In genomic region chr12:47080725-47081502, GRCh38 we compare ENCODE assay signal across 1 cellular context.
A peak's percentile ranks its signal among the peaks of the same experiment; 100 is the strongest.
TF ChIP-seq lines count a peak whose summit lies in the region.

No MANE protein-coding gene starts in this region.

TF ChIP-seq in HEK293, 187 proteins besides CTCF, POLR2A, EP300 and RAD21 (continued from another document and continues in another):
- TF ChIP-seq ZNF416 (tag by site-specific recombination; IDR thresholded peaks at IDR 0.05) (no peak), ZBTB48 (tag by site-specific recombination; IDR thresholded peaks at IDR 0.05) (no peak; the same call in 1 of the 2 replicates), ZNF837 (tag by site-specific recombination; IDR thresholded peaks at IDR 0.05) (no peak), ZNF366 (tag by site-specific recombination; conservative IDR thresholded peaks at IDR 0.05) (peak; percentile 97), ZNF146 (tag by site-specific recombination; IDR thresholded peaks at IDR 0.05) (no peak), OSR2 (tag by site-specific recombination; IDR thresholded peaks at IDR 0.05) (no peak), YY1 (tag by site-specific recombination; IDR thresholded peaks at IDR 0.05) (no peak), ZNF211 (tag by site-specific recombination; IDR thresholded peaks at IDR 0.05; ENCODE audit: low read depth) (no peak), TSHZ1 (tag by site-specific recombination; IDR thresholded peaks at IDR 0.05; ENCODE audit: borderline replicate concordance) (no peak), ZNF324 (tag by site-specific recombination; IDR thresholded peaks at IDR 0.05) (no peak), ZNF138 (tag by site-specific recombination; IDR thresholded peaks at IDR 0.05; ENCODE audit: borderline replicate concordance) (no peak), ZNF645 (tag by site-specific recombination; IDR thresholded peaks at IDR 0.05) (no peak), ZNF37A (tag by site-specific recombination; IDR thresholded peaks at IDR 0.05) (no peak), TRIM28 (IDR thresholded peaks at IDR 0.05; ENCODE audit: borderline replicate concordance, low read length) (no peak), ZNF24 (tag by site-specific recombination; IDR thresholded peaks at IDR 0.05) (no peak), ZNF791 (tag by site-specific recombination; IDR thresholded peaks at IDR 0.05) (no peak), ZNF155 (tag by site-specific recombination; IDR thresholded peaks at IDR 0.05) (no peak), ZFP37 (tag by site-specific recombination; IDR thresholded peaks at IDR 0.05) (0 out of 2 replicates have a peak, but pooled peaks have one; percentile 8), MZF1 (tag by site-specific recombination; IDR thresholded peaks at IDR 0.05; ENCODE audit: borderline replicate concordance) (no peak), ZIC2 (tag by site-specific recombination; IDR thresholded peaks at IDR 0.05) (no peak), ZSCAN18 (tag by site-specific recombination; IDR thresholded peaks at IDR 0.05) (no peak), MEIS1 (CRISPR knock-in tag; IDR thresholded peaks at IDR 0.05; ENCODE audit: borderline replicate concordance) (no peak), KLF10 (tag by site-specific recombination; IDR thresholded peaks at IDR 0.05) (peak; percentile 22; the same call in 1 of the 2 replicates), ZNF843 (tag by site-specific recombination; IDR thresholded peaks at IDR 0.05) (no peak), ZNF362 (tag by site-specific recombination; IDR thresholded peaks at IDR 0.05) (0 out of 2 replicates have a peak, but pooled peaks have one; percentile 15), ZBTB44 (tag by site-specific recombination; IDR thresholded peaks at IDR 0.05) (no peak), ZNF221 (tag by site-specific recombination; IDR thresholded peaks at IDR 0.05; ENCODE audit: borderline replicate concordance) (no peak), ZNF610 (tag by site-specific recombination; IDR thresholded peaks at IDR 0.05; ENCODE audit: borderline replicate concordance) (no peak), KLF17 (tag by site-specific recombination; IDR thresholded peaks at IDR 0.05) (no peak), PBX3 (CRISPR knock-in tag; IDR thresholded peaks at IDR 0.05) (no peak), ZFP3 (tag by site-specific recombination; IDR thresholded peaks at IDR 0.05; ENCODE audit: low read depth) (no peak)
- TF ChIP-seq, protein P1, sequence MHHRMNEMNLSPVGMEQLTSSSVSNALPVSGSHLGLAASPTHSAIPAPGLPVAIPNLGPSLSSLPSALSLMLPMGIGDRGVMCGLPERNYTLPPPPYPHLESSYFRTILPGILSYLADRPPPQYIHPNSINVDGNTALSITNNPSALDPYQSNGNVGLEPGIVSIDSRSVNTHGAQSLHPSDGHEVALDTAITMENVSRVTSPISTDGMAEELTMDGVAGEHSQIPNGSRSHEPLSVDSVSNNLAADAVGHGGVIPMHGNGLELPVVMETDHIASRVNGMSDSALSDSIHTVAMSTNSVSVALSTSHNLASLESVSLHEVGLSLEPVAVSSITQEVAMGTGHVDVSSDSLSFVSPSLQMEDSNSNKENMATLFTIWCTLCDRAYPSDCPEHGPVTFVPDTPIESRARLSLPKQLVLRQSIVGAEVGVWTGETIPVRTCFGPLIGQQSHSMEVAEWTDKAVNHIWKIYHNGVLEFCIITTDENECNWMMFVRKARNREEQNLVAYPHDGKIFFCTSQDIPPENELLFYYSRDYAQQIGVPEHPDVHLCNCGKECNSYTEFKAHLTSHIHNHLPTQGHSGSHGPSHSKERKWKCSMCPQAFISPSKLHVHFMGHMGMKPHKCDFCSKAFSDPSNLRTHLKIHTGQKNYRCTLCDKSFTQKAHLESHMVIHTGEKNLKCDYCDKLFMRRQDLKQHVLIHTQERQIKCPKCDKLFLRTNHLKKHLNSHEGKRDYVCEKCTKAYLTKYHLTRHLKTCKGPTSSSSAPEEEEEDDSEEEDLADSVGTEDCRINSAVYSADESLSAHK (tag by site-specific recombination; IDR thresholded peaks at IDR 0.05), result no peak
- TF ChIP-seq, protein P2, sequence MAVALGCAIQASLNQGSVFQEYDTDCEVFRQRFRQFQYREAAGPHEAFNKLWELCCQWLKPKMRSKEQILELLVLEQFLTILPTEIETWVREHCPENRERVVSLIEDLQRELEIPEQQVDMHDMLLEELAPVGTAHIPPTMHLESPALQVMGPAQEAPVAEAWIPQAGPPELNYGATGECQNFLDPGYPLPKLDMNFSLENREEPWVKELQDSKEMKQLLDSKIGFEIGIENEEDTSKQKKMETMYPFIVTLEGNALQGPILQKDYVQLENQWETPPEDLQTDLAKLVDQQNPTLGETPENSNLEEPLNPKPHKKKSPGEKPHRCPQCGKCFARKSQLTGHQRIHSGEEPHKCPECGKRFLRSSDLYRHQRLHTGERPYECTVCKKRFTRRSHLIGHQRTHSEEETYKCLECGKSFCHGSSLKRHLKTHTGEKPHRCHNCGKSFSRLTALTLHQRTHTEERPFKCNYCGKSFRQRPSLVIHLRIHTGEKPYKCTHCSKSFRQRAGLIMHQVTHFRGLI (tag by site-specific recombination; IDR thresholded peaks at IDR 0.05), result 0 out of 2 replicates have a peak, but pooled peaks have one; percentile 54
- TF ChIP-seq, protein P3, sequence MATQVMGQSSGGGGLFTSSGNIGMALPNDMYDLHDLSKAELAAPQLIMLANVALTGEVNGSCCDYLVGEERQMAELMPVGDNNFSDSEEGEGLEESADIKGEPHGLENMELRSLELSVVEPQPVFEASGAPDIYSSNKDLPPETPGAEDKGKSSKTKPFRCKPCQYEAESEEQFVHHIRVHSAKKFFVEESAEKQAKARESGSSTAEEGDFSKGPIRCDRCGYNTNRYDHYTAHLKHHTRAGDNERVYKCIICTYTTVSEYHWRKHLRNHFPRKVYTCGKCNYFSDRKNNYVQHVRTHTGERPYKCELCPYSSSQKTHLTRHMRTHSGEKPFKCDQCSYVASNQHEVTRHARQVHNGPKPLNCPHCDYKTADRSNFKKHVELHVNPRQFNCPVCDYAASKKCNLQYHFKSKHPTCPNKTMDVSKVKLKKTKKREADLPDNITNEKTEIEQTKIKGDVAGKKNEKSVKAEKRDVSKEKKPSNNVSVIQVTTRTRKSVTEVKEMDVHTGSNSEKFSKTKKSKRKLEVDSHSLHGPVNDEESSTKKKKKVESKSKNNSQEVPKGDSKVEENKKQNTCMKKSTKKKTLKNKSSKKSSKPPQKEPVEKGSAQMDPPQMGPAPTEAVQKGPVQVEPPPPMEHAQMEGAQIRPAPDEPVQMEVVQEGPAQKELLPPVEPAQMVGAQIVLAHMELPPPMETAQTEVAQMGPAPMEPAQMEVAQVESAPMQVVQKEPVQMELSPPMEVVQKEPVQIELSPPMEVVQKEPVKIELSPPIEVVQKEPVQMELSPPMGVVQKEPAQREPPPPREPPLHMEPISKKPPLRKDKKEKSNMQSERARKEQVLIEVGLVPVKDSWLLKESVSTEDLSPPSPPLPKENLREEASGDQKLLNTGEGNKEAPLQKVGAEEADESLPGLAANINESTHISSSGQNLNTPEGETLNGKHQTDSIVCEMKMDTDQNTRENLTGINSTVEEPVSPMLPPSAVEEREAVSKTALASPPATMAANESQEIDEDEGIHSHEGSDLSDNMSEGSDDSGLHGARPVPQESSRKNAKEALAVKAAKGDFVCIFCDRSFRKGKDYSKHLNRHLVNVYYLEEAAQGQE (tag by site-specific recombination; IDR thresholded peaks at IDR 0.05), result 0 out of 2 replicates have a peak, but pooled peaks have one; percentile 15
- TF ChIP-seq, protein P4, sequence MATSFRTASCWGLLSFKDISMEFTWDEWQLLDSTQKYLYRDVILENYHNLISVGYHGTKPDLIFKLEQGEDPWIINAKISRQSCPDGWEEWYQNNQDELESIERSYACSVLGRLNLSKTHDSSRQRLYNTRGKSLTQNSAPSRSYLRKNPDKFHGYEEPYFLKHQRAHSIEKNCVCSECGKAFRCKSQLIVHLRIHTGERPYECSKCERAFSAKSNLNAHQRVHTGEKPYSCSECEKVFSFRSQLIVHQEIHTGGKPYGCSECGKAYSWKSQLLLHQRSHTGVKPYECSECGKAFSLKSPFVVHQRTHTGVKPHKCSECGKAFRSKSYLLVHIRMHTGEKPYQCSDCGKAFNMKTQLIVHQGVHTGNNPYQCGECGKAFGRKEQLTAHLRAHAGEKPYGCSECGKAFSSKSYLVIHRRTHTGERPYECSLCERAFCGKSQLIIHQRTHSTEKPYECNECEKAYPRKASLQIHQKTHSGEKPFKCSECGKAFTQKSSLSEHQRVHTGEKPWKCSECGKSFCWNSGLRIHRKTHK (tag by site-specific recombination; IDR thresholded peaks at IDR 0.05), result no peak
